ENCODE assay signal across 14 cellular contexts in the genomic region with DNA sequence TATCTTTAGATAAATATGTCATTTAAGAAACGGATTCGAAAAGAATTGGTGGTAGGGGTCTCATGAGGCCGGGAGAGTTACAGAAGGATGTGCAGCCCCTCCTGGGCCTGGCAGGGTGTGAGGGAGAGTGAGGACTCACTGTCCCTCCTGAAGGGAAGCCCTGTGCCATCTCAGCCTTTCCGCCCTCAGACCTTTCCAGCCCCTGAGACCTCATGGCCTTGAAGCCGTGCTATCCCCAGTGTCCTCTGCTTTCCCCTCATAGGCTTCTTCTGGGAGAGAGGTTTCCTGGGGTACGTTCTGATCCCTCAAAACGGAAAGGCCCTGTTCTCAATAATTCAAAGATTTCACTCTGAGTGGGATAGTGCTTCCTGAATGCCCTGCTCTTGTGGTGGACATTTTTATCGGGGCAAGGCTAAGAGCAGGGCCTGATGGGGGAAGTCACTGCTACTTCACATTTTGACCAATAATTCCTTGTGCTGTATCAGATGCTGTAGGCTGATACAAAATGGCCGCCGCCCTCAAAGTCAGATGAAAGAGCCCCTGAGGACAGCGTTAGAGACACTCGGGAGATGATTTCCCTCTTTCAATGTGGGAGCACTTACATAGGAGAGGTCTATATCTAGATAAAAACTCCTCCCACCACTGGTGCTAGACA. TPM values are rescaled to one million over a fixed set of nuclear protein-coding genes. Genes with fewer than 3 reads are reported as not detected.
A peak's percentile ranks its signal among the peaks of the same experiment; 100 is the strongest.
DNase-seq lines count a peak whose midpoint lies in the region; ATAC-seq and TF ChIP-seq lines count a peak whose summit lies in the region.
"Had no signal": no experiment of that assay in that cellular context is flagged by ENCODE, and none has a peak within 500 bp of the region (broad histone marks: within the 10 kb centered on the region; RNA-seq: fewer than 3 reads in every experiment).

No MANE protein-coding gene starts in this region.

- H3K27ac Mint-ChIP-seq in activated T-cell treated with anti-CD3 and anti-CD28 coated beads, Interleukin-2, amount 50 U/mL, for 24 hours: peak overlapping the region; percentile 93

- TF ChIP-seq EP300 in stomach (IDR thresholded peaks at IDR 0.05): no peak

- H3K36me3 ChIP-seq in left lung: no peaks in the 10 kb centered on the region
- no peaks in the 10 kb centered on the region for H3K36me3 ChIP-seq in stomach
- H3K36me3 ChIP-seq: neutrophil had no signal

- no peak for TF ChIP-seq CTCF in AG04450 (IDR thresholded peaks at IDR 0.05; ENCODE audit: low read depth, low read length)
- no peak for TF ChIP-seq CTCF in NB4 (IDR thresholded peaks at IDR 0.05; ENCODE audit: low read depth, low read length)
- TF ChIP-seq CTCF in left lung (IDR thresholded peaks at IDR 0.05): no peak
- no peak for TF ChIP-seq CTCF in stomach (IDR thresholded peaks at IDR 0.05)

- POLR2A ChIA-PET in AG04450 (lab: Yijun Ruan, JAX): interaction anchor here (0.5 to 1.5 kb wide), 2 partner anchors 20 to 101 kb away, joined by 3 read pairs; a partner anchor contains a TSS

- H3K27me3 ChIP-seq in AG04450 (ENCODE audit: control insufficient read depth, insufficient read depth, low read length): no peaks in the 10 kb centered on the region
- no peaks in the 10 kb centered on the region for H3K27me3 ChIP-seq in left lung
- H3K27me3 ChIP-seq in stomach: no peaks in the 10 kb centered on the region
- H3K27me3 ChIP-seq: neutrophil had no signal

- CTCF ChIA-PET in AG04450 (lab: Charles Lee): interaction anchor here (1.9 to 2.6 kb wide), 2 partner anchors 24 to 37 kb away, joined by 9 to 15 read pairs; a partner anchor contains a TSS

- intact Hi-C loops in left lung (cut with DNase I): no loop called here
- intact Hi-C loops in stomach (cut with DNase I; ENCODE audit: low total_unique reads): no loop called here

- TF ChIP-seq POLR2A in NB4 (IDR thresholded peaks at IDR 0.05; ENCODE audit: extremely low read depth, insufficient read length) (no peak), stomach (IDR thresholded peaks at IDR 0.05) (no peak)

- no peak for ATAC-seq in left lung

- no peaks in the 10 kb centered on the region for H3K9me3 ChIP-seq in AG04450 (ENCODE audit: control insufficient read depth, insufficient read depth, low read length)
- H3K9me3 ChIP-seq in left lung: no peaks in the 10 kb centered on the region
- no peaks in the 10 kb centered on the region for H3K9me3 ChIP-seq in stomach
- H3K9me3 ChIP-seq: neutrophil had no signal

- peaks cover 7 to 68% of the 10 kb centered on the region in 2 donors for H3K4me1 ChIP-seq in left lung
- peaks cover 0 to 15% (median 3%) of the 10 kb centered on the region in 4 donors for H3K4me1 ChIP-seq in stomach

- no peaks in the 10 kb centered on the region for H3K9me3 Mint-ChIP-seq in activated T-cell treated with anti-CD3 and anti-CD28 coated beads, Interleukin-2, amount 50 U/mL, for 24 hours

- peaks cover 56% of the 10 kb centered on the region for H3K36me3 Mint-ChIP-seq in activated T-cell treated with anti-CD3 and anti-CD28 coated beads, Interleukin-2, amount 50 U/mL, for 24 hours (ENCODE audit: low read depth)

- H3K27ac ChIP-seq in AG04450 (ENCODE audit: low read depth, low read length): no peak overlapping the region
- peak overlapping the region; percentile 74 to 81 for H3K27ac ChIP-seq in left lung
- H3K27ac ChIP-seq in stomach: peak overlapping the region in 2 of 5 donors; percentile 22 to 66
- H3K27ac ChIP-seq: neutrophil had no signal

- H3K27me3 Mint-ChIP-seq in activated T-cell treated with anti-CD3 and anti-CD28 coated beads, Interleukin-2, amount 50 U/mL, for 24 hours: no peaks in the 10 kb centered on the region

- peaks cover 57% of the 10 kb centered on the region for H3K4me1 Mint-ChIP-seq in activated T-cell treated with anti-CD3 and anti-CD28 coated beads, Interleukin-2, amount 50 U/mL, for 24 hours (ENCODE audit: low read depth)

- H3K4me3 ChIP-seq in AG04450 (ENCODE audit: low read depth, low read length) (peak overlapping the region; percentile 17; the same call in 1 of the 2 replicates), NB4 (ENCODE audit: low read depth, low read length) (peak overlapping the region; percentile 83), left lung (peak overlapping the region in 1 of 2 donors; percentile 36), stomach (no peak overlapping the region)

- H3K4me3 Mint-ChIP-seq in activated T-cell treated with anti-CD3 and anti-CD28 coated beads, Interleukin-2, amount 50 U/mL, for 24 hours: peak overlapping the region; percentile 90

- WGBS in stomach, 5 donors: 77 to 88% (median 84%) methylated on average over 12 of the region's 12 CpGs

- DNase-seq in AG04450 (ENCODE audit: low read depth, low spot score) (no peak), NB4 (ENCODE audit: low read depth) (peak; percentile 51), left lung (no peak), GM19238 (ENCODE audit: insufficient read length, low spot score) (no peak), putamen (ENCODE audit: low spot score) (no peak), NCI-H82 treated with DMSO at 0.1 percent for 48 hours (lab: John Stamatoyannopoulos, UW; ENCODE audit: unreplicated experiment) (no peak), stomach (no peak)
- DNase-seq in activated T-cell treated with anti-CD3 and anti-CD28 coated beads, Interleukin-2, amount 50 U/mL, for 24 hours: peak; percentile 60
- DNase-seq: activated CD8-positive, alpha-beta memory T cell treated with anti-CD3 and anti-CD28 coated beads, Interleukin-2, amount 50 U/mL, for 4 hours; H7; NCI-H2227 treated with DMSO at 0.1 percent for 48 hours; SHP77 treated with DMSO at 0.1 percent for 48 hours had no signal

RNA-seq across cellular contexts. Expression of a gene that starts 1.3 kb away (rescaled TPM):
- polyA plus RNA-seq in AG04450 (2011; rRNA removed) (24.8 and 24.9 TPM in 2 replicates), stomach (1 to 10 TPM; 2.0 to 7.3 (median 3.9) TPM)
- 17.8 and 18.5 TPM in 2 replicates for polyA minus RNA-seq in AG04450 (2011; rRNA and poly(A)+ RNA removed)
- total RNA-seq in left lung (10 to 100 TPM; 64.5 to 96.2 TPM), stomach (10 to 100 TPM in 1 of 5 donors, 1 to 10 TPM in 2, not detected in 2; 7.2 to 25.9 (median 9.7) TPM)
- total RNA-seq: bronchial epithelial cell had no signal

RNA-seq across cellular contexts. Expression of a gene that starts 18.3 kb away (rescaled TPM):
- polyA plus RNA-seq in AG04450 (2011; rRNA removed): 0.11 and 0.33 TPM in 2 replicates
- polyA minus RNA-seq in AG04450 (2011; rRNA and poly(A)+ RNA removed): 0.09 and 0.22 TPM in 2 replicates
- total RNA-seq in left lung: 1 to 10 TPM in 1 of 2 donors, under 1 TPM in 1; 0.79 to 2.4 TPM
- 1 to 10 TPM in 2 of 5 donors, not detected in 3; 2.2 to 2.3 TPM for total RNA-seq in stomach
- 1 to 10 TPM in 2 of 3 donors, under 1 TPM in 1; 0.25 to 1.4 (median 1.2) TPM for polyA plus RNA-seq in stomach
- total RNA-seq: bronchial epithelial cell had no signal

RNA-seq across cellular contexts. Expression of a gene that starts 24.5 kb away (rescaled TPM):
- 155 and 170 TPM in 2 replicates for polyA plus RNA-seq in AG04450 (2011; rRNA removed)
- polyA minus RNA-seq in AG04450 (2011; rRNA and poly(A)+ RNA removed): 73.0 and 109 TPM in 2 replicates
- total RNA-seq in left lung: 100 to 1,000 TPM; 276 to 322 TPM
- 100 to 1,000 TPM in 1 of 5 donors, 10 to 100 TPM in 4; 22.8 to 261 (median 78.2) TPM for total RNA-seq in stomach
- 100 to 1,000 TPM; 228 to 363 (median 307) TPM for polyA plus RNA-seq in stomach

RNA-seq across cellular contexts. Expression of a gene that starts 31.0 kb away (rescaled TPM):
- 5.2 and 7.6 TPM in 2 replicates for polyA plus RNA-seq in AG04450 (2011; rRNA removed)
- 6.8 and 7.5 TPM in 2 replicates for polyA minus RNA-seq in AG04450 (2011; rRNA and poly(A)+ RNA removed)
- total RNA-seq in left lung: 10 to 100 TPM; 12.7 to 13.7 TPM
- total RNA-seq in stomach: 1 to 10 TPM; 1.3 to 7.5 (median 1.8) TPM
- 1 to 10 TPM; 2.6 to 9.3 (median 6.4) TPM for polyA plus RNA-seq in stomach
- total RNA-seq: bronchial epithelial cell had no signal

RNA-seq across cellular contexts. Expression of a gene that starts 37.6 kb away (rescaled TPM):
- polyA plus RNA-seq in AG04450 (2011; rRNA removed) (45.5 and 65.3 TPM in 2 replicates), stomach (10 to 100 TPM in 1 of 3 donors, 1 to 10 TPM in 2; 7.0 to 15.1 (median 9.1) TPM)
- 29.9 and 33.6 TPM in 2 replicates for polyA minus RNA-seq in AG04450 (2011; rRNA and poly(A)+ RNA removed)
- total RNA-seq in left lung (10 to 100 TPM; 18.2 to 33.6 TPM), stomach (10 to 100 TPM; 15.2 to 41.1 (median 18.0) TPM)

Comparison
In these comparisons a context has a peak if more than half of its experiments do, and no peak if none do; other contexts are left out.
1. DNase-seq: peak in NB4 (single experiment) and activated T-cell treated with anti-CD3 and anti-CD28 coated beads, Interleukin-2, amount 50 U/mL, for 24 hours (single experiment); none in AG04450 (single experiment), left lung (0 of 2), GM19238 (single experiment), putamen (single experiment), NCI-H82 treated with DMSO at 0.1 percent for 48 hours (single experiment) and stomach (single experiment).
2. H3K4me3 ChIP-seq: peak in AG04450 (single experiment) and NB4 (single experiment); none in stomach (0 of 4).